ENCODE assay signal across 27 cellular contexts in genomic region chr17:50927287-50927686, GRCh38.
DNase-seq lines count a peak whose midpoint lies in the region; ATAC-seq, FAIRE-seq and TF ChIP-seq lines count a peak whose summit lies in the region.
"Had no signal": no experiment of that assay in that cellular context is flagged by ENCODE, and none has a peak within 500 bp of the region (broad histone marks: within the 10 kb centered on the region; RNA-seq: fewer than 3 reads in every experiment).

No MANE protein-coding gene starts in this region.

- POLR2A ChIA-PET in activated CD4-positive, alpha-beta T cell treated with anti-CD3 and anti-CD28 coated beads for 36 hours (lab: Charles Lee), result no interaction called here

- H3K4me1 ChIP-seq in CD4-positive, CD25-positive, alpha-beta regulatory T cell (ENCODE audit: control insufficient read depth, insufficient read depth, low read length, poor library complexity, severe bottlenecking), result peaks cover 22% of the 10 kb centered on the region
- H3K4me1 ChIP-seq in kidney (ENCODE audit: control insufficient read depth in 1 of 2, insufficient read depth in 1 of 2, low read depth in 1 of 2, low read length in 2 of 2) (peaks cover 6 to 25% of the 10 kb centered on the region in 2 donors), psoas muscle (peaks cover 33% of the 10 kb centered on the region)

- H3K27ac Mint-ChIP-seq in CD4-positive, CD25-positive, alpha-beta regulatory T cell, result peak overlapping the region in 2 of 3 donors; percentile 32 to 60
- H3K27ac Mint-ChIP-seq in activated CD4-positive, alpha-beta T cell treated with anti-CD3 and anti-CD28 coated beads for 36 hours, result no peak overlapping the region
- H3K27ac Mint-ChIP-seq: GM23338 had no signal

- H3K36me3 Mint-ChIP-seq in CD4-positive, CD25-positive, alpha-beta regulatory T cell, result no peaks in the 10 kb centered on the region
- no peaks in the 10 kb centered on the region for H3K36me3 Mint-ChIP-seq in activated CD4-positive, alpha-beta T cell treated with anti-CD3 and anti-CD28 coated beads for 36 hours (ENCODE audit: low read depth)

- ATAC-seq in CD4-positive, CD25-positive, alpha-beta regulatory T cell (ENCODE audit: low read depth in 2 of 2), result no peak
- no peak for ATAC-seq in psoas muscle
- ATAC-seq in activated CD4-positive, alpha-beta T cell treated with anti-CD3 and anti-CD28 coated beads for 36 hours, result no peak
- ATAC-seq in GM21515 (IDR thresholded peaks at IDR 0.05; ENCODE audit: unreplicated experiment), result no peak
- ATAC-seq: A549, GM12878, GM23338, PC-3 had no signal

- peaks cover 0 to 50% (median 26%) of the 10 kb centered on the region in 4 donors for H3K4me1 Mint-ChIP-seq in CD4-positive, CD25-positive, alpha-beta regulatory T cell
- H3K4me1 Mint-ChIP-seq in activated CD4-positive, alpha-beta T cell treated with anti-CD3 and anti-CD28 coated beads for 36 hours, result peaks cover 23% of the 10 kb centered on the region

- TF ChIP-seq CTCF in kidney (IDR thresholded peaks at IDR 0.05; ENCODE audit: borderline replicate concordance, extremely low read depth, insufficient read depth) (no peak), psoas muscle (IDR thresholded peaks at IDR 0.05) (no peak)

- WGBS in psoas muscle, 3 donors, result 68 to 86% (median 85%) methylated on average over 4 of the region's 4 CpGs

- no peak overlapping the region for H3K27ac ChIP-seq in CD4-positive, CD25-positive, alpha-beta regulatory T cell (ENCODE audit: insufficient read depth, low read length, poor library complexity, severe bottlenecking)
- H3K27ac ChIP-seq in kidney (ENCODE audit: low read depth in 2 of 2, low read length in 2 of 2), result no peak overlapping the region
- peak overlapping the region; percentile 4 for H3K27ac ChIP-seq in psoas muscle
- H3K27ac ChIP-seq: C4-2B had no signal

- no peak overlapping the region for H3K9ac ChIP-seq in kidney (ENCODE audit: low read length in 2 of 2)
- H3K9ac ChIP-seq: SK-N-SH had no signal

- no peaks in the 10 kb centered on the region for H3K9me3 Mint-ChIP-seq in CD4-positive, CD25-positive, alpha-beta regulatory T cell
- no peaks in the 10 kb centered on the region for H3K9me3 Mint-ChIP-seq in activated CD4-positive, alpha-beta T cell treated with anti-CD3 and anti-CD28 coated beads for 36 hours (ENCODE audit: low read depth)
- H3K9me3 Mint-ChIP-seq: GM23338, H9 had no signal

- intact Hi-C loops in kidney (cut with DNase I) (no loop called here), psoas muscle (cut with DNase I) (loop anchor here in 1 of 2 donors (5.0 kb wide), 1 partner anchor 50 kb away; no protein-coding TSS in a partner anchor)
- intact Hi-C loops in activated CD4-positive, alpha-beta T cell treated with anti-CD3 and anti-CD28 coated beads for 36 hours (cut with DNase I, micrococcal nuclease), result no loop called here

- no peak for FAIRE-seq in kidney (lab: Jason Lieb, UNC)
- FAIRE-seq: A549, G401.6, GM12878 had no signal

- no peaks in the 10 kb centered on the region for H3K36me3 ChIP-seq in CD4-positive, CD25-positive, alpha-beta regulatory T cell (ENCODE audit: control insufficient read depth, insufficient read depth, low read length)
- H3K36me3 ChIP-seq in kidney (ENCODE audit: control insufficient read depth in 1 of 2, insufficient read depth in 2 of 2, low read length in 2 of 2), result no peaks in the 10 kb centered on the region
- H3K36me3 ChIP-seq in psoas muscle (ENCODE audit: insufficient read depth in 1 of 2, low read depth in 1 of 2), result no peaks in the 10 kb centered on the region
- H3K36me3 ChIP-seq: MG63 had no signal

- CTCF ChIA-PET in activated CD4-positive, alpha-beta T cell treated with anti-CD3 and anti-CD28 coated beads for 36 hours (lab: Charles Lee), result interaction anchor here (0.5 to 1.3 kb wide), 8 partner anchors 9 to 1736 kb away, joined by 3 to 4 read pairs (median 3); no protein-coding TSS in a partner anchor

- H3K4me3 Mint-ChIP-seq in CD4-positive, CD25-positive, alpha-beta regulatory T cell, result peak overlapping the region in 1 of 4 donors; percentile 26
- H3K4me3 Mint-ChIP-seq in activated CD4-positive, alpha-beta T cell treated with anti-CD3 and anti-CD28 coated beads for 36 hours, result no peak overlapping the region
- H3K4me3 Mint-ChIP-seq: B cell, GM23338, H9 had no signal

- DNase-seq in CD4-positive, CD25-positive, alpha-beta regulatory T cell, result no peak
- peak; percentile 27 for DNase-seq in NCI-H69 (lab: John Stamatoyannopoulos, UW)
- peak; percentile 37 for DNase-seq in kidney
- DNase-seq in psoas muscle, result peak in 1 of 2 donors; percentile 39
- DNase-seq in activated CD4-positive, alpha-beta T cell treated with anti-CD3 and anti-CD28 coated beads for 36 hours, result no peak
- no peak for DNase-seq in activated naive CD4-positive, alpha-beta T cell treated with Interleukin-2 at 50 U/mL for 16 hours
- DNase-seq: DMS53; H9; IMR-90; KG1; MG63; NCI-H1105 treated with DMSO at 0.1 percent for 48 hours; NCI-H146; NCI-H1930; NCI-H446; NCI-H524 treated with DMSO at 0.1 percent for 48 hours; NCI-H82; NK-92 treated with Interleukin-12 subunit alpha and Interleukin-12 subunit beta, amount 100 ng/mL, for 24 hours; PC-3; SK-N-SH had no signal

- peaks cover 6% of the 10 kb centered on the region for H3K27me3 Mint-ChIP-seq in CD4-positive, CD25-positive, alpha-beta regulatory T cell
- no peaks in the 10 kb centered on the region for H3K27me3 Mint-ChIP-seq in activated CD4-positive, alpha-beta T cell treated with anti-CD3 and anti-CD28 coated beads for 36 hours

- H3K27me3 ChIP-seq in CD4-positive, CD25-positive, alpha-beta regulatory T cell (ENCODE audit: control insufficient read depth, insufficient read depth, low read length), result no peaks in the 10 kb centered on the region
- no peaks in the 10 kb centered on the region for H3K27me3 ChIP-seq in psoas muscle (ENCODE audit: insufficient read depth in 3 of 3, low read length in 2 of 3)
- H3K27me3 ChIP-seq: MG63 had no signal

- no peaks in the 10 kb centered on the region for H3K9me3 ChIP-seq in CD4-positive, CD25-positive, alpha-beta regulatory T cell (ENCODE audit: control insufficient read depth in 2 of 2, low read length in 2 of 2)
- H3K9me3 ChIP-seq in kidney (ENCODE audit: control insufficient read depth in 1 of 2, low read length in 2 of 2), result no peaks in the 10 kb centered on the region
- H3K9me3 ChIP-seq in psoas muscle, result no peaks in the 10 kb centered on the region
- H3K9me3 ChIP-seq: A549, MG63, SK-N-SH had no signal

- no peak overlapping the region for H3K4me3 ChIP-seq in CD4-positive, CD25-positive, alpha-beta regulatory T cell (ENCODE audit: low read depth, low read length)
- no peak overlapping the region for H3K4me3 ChIP-seq in kidney (ENCODE audit: low read length in 2 of 2)
- H3K4me3 ChIP-seq in psoas muscle, result no peak overlapping the region
- H3K4me3 ChIP-seq: A549, GM12878, GM23338, MG63 had no signal

Comparison
In these comparisons a context has a peak if more than half of its experiments do, and no peak if none do; other contexts are left out.
1. DNase-seq: peak in NCI-H69 (single experiment) and kidney (single experiment); none in CD4-positive, CD25-positive, alpha-beta regulatory T cell (0 of 3), activated CD4-positive, alpha-beta T cell treated with anti-CD3 and anti-CD28 coated beads for 36 hours (single experiment) and activated naive CD4-positive, alpha-beta T cell treated with Interleukin-2 at 50 U/mL for 16 hours (single experiment).